Comparison of ENCODE assay signal across 1 cellular context in genomic region chr4:87934973-87935372, GRCh38.
TF ChIP-seq lines count a peak whose summit lies in the region.

No MANE protein-coding gene starts in this region.

TF ChIP-seq in WTC11, 78 proteins besides CTCF, POLR2A, EP300 and RAD21 (continued from another document):
- TF ChIP-seq ZNF281 (CRISPR knock-in tag; IDR thresholded peaks at IDR 0.05) (no peak), ERG (CRISPR knock-in tag; IDR thresholded peaks at IDR 0.05) (peak; percentile 26; the same call in 1 of the 2 replicates), ZNF671 (CRISPR knock-in tag; IDR thresholded peaks at IDR 0.05) (peak; percentile 91), ZMAT4 (CRISPR knock-in tag; IDR thresholded peaks at IDR 0.05) (peak; percentile 34; the same call in 1 of the 2 replicates), FOXK1 (CRISPR knock-in tag; IDR thresholded peaks at IDR 0.05) (no peak), EMX1 (CRISPR knock-in tag; IDR thresholded peaks at IDR 0.05) (0 out of 2 replicates have a peak, but pooled peaks have one; percentile 44), AR (CRISPR knock-in tag; IDR thresholded peaks at IDR 0.05) (peak; percentile 94), NFATC4 (CRISPR knock-in tag; IDR thresholded peaks at IDR 0.05) (peak; percentile 85), CREM (CRISPR knock-in tag; IDR thresholded peaks at IDR 0.05) (no peak), E2F1 (CRISPR knock-in tag; IDR thresholded peaks at IDR 0.05) (no peak), E2F5 (CRISPR knock-in tag; IDR thresholded peaks at IDR 0.05) (no peak)
